ENCODE assay signal across 15 cellular contexts in the genomic region with DNA sequence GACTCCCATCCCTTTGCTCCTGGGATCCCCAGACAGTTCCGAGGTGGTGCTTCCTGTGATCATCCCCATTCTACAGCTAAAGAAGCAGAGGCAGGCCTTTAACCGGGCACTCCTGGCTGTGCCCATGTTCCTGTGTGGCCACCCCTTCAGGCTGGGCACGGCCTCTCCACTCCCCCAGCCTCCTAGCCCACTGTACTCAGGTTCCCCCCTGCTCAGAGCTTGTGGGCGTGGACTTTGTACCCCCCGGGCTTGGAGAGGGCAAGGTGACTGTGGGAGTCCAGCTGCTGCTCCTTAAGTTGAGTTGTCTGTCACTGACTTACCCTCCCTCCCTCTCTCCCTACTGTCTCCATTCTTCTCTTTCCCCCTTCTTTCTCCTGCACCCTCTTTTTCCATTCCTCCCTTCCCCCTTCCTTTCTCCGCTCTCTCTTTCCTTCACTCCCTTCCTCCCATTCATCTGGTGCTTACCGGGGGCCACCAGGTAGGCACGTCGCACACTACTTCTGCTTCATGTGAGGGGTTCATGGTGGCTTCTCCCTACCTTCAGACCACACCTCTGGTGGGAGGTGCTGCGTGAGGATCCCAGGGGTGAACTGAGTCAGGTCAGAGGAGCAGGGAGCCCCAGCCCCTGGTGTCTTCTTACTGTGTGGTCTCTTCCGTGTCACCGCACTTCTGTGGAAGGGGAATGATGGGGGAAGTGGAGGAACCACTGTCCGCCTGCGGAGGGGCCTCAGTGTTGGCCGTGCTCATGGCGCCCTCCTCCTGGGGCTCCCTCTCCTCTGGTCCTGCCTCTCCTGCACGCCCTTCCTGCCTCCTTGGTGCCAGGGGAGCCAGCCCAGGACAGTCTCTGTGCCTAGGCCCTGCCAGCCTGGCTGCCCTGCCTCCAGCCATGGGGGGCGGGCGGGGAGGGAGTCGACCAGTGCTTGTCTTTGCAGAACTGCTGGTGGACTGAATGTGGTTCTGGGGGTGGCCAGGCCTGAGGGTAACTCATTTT. TPM values are rescaled to one million over a fixed set of nuclear protein-coding genes. Genes with fewer than 3 reads are reported as not detected.
DNase-seq lines count a peak whose midpoint lies in the region; ATAC-seq and TF ChIP-seq lines count a peak whose summit lies in the region.
"Had no signal": no experiment of that assay in that cellular context is flagged by ENCODE, and none has a peak within 500 bp of the region (broad histone marks: within the 10 kb centered on the region; RNA-seq: fewer than 3 reads in every experiment).

No MANE protein-coding gene starts in this region.

- H3K27ac ChIP-seq in right cardiac atrium (ENCODE audit: low read length), result peak overlapping the region; percentile 28
- peak overlapping the region; percentile 34 for H3K27ac ChIP-seq in fibroblast of lung (ENCODE audit: insufficient read depth, low read length)

- H4K20me1 ChIP-seq in fibroblast of lung (ENCODE audit: control insufficient read depth, extremely low read depth, insufficient read depth, low read length), result no peaks in the 10 kb centered on the region

- peak overlapping the region; percentile 84 for H3K27ac Mint-ChIP-seq in osteocyte (ENCODE audit: unreplicated experiment)

- peaks cover 7% of the 10 kb centered on the region for H3K79me2 ChIP-seq in fibroblast of lung (ENCODE audit: control insufficient read depth, insufficient read depth, low read length)

- peaks cover 64% of the 10 kb centered on the region for H3K4me1 Mint-ChIP-seq in osteocyte (ENCODE audit: unreplicated experiment)

- peaks cover 1% of the 10 kb centered on the region for H3K36me3 Mint-ChIP-seq in osteocyte (ENCODE audit: unreplicated experiment)

- no peaks in the 10 kb centered on the region for H3K9me3 Mint-ChIP-seq in osteocyte (ENCODE audit: unreplicated experiment)
- H3K9me3 Mint-ChIP-seq: activated B cell treated with CpG ODN at 0.5 μM for 24 hours had no signal

- H3K9me3 ChIP-seq in right cardiac atrium (ENCODE audit: control insufficient read depth, low read length) (no peaks in the 10 kb centered on the region), fibroblast of lung (ENCODE audit: control insufficient read depth, insufficient read depth, low read depth, low read length) (no peaks in the 10 kb centered on the region)
- H3K9me3 ChIP-seq: HAP-1 had no signal

- no peak overlapping the region for H3K9ac ChIP-seq in fibroblast of lung (ENCODE audit: insufficient read depth, low read length)

- ATAC-seq in right cardiac atrium (peak; percentile 34 to 39), GM21447 (IDR thresholded peaks at IDR 0.05; ENCODE audit: unreplicated experiment) (no peak)

- intact Hi-C loops in right cardiac atrium (cut with DNase I), result no loop called here
- intact Hi-C loops in cardiac septum (cut with DNase I), result no loop called here

- no peak overlapping the region for H2AFZ ChIP-seq in fibroblast of lung (ENCODE audit: low read length)

- DNase-seq in right cardiac atrium, result peak in 1 of 3 donors; percentile 41
- no peak for DNase-seq in cardiac septum (ENCODE audit: low spot score)
- DNase-seq in fibroblast of lung (ENCODE audit: low read depth in 2 of 2), result no peak
- no peak for DNase-seq in osteocyte (ENCODE audit: extremely low spot score, unreplicated experiment)
- no peak for DNase-seq in OCI-M2 (lab: John Stamatoyannopoulos, UW; ENCODE audit: unreplicated experiment)
- DNase-seq in putamen (ENCODE audit: low spot score), result no peak
- no peak for DNase-seq in NCI-H146 treated with DMSO at 0.1 percent for 48 hours (lab: John Stamatoyannopoulos, UW; ENCODE audit: unreplicated experiment)
- DNase-seq: activated B cell treated with CpG ODN at 0.5 μM for 24 hours; activated naive CD4-positive, alpha-beta T cell treated with Interleukin-2 at 50 U/mL for 16 hours; Calu3; mammary epithelial cell; NCI-H1105; nucleus accumbens had no signal

- H3K4me3 ChIP-seq in right cardiac atrium (ENCODE audit: low read length) (no peak overlapping the region), fibroblast of lung (replicated peaks in 1 of 4; ENCODE audit: control extremely low read depth in 1 of 4, insufficient read depth in 1 of 4, low read depth in 3 of 4, low read length in 4 of 4) (no peak overlapping the region)
- H3K4me3 ChIP-seq: HAP-1 had no signal

- no peaks in the 10 kb centered on the region for H3K36me3 ChIP-seq in fibroblast of lung (ENCODE audit: control insufficient read depth, insufficient read depth, low read length)

- no peaks in the 10 kb centered on the region for H3K27me3 Mint-ChIP-seq in osteocyte (ENCODE audit: unreplicated experiment)
- H3K27me3 Mint-ChIP-seq: activated B cell treated with CpG ODN at 0.5 μM for 24 hours had no signal

- H3K27me3 ChIP-seq in right cardiac atrium (ENCODE audit: control insufficient read depth, insufficient read depth) (no peaks in the 10 kb centered on the region), fibroblast of lung (ENCODE audit: control insufficient read depth, insufficient read depth, low read length) (no peaks in the 10 kb centered on the region)

- H3K4me1 ChIP-seq in right cardiac atrium (ENCODE audit: control insufficient read depth, insufficient read depth, low read length), result peaks cover 20% of the 10 kb centered on the region
- peaks cover 7% of the 10 kb centered on the region for H3K4me1 ChIP-seq in fibroblast of lung (ENCODE audit: control insufficient read depth, extremely low read depth, insufficient read depth, low read length)

- no peak overlapping the region for H3K4me2 ChIP-seq in fibroblast of lung (ENCODE audit: extremely low read depth, insufficient read depth, low read length)

- no peak overlapping the region for H3K4me3 Mint-ChIP-seq in osteocyte (ENCODE audit: unreplicated experiment)
- H3K4me3 Mint-ChIP-seq: activated B cell treated with CpG ODN at 0.5 μM for 24 hours had no signal

- 85% methylated on average over 20 of the region's 20 CpGs for WGBS in right cardiac atrium

- no peak for TF ChIP-seq CTCF in fibroblast of lung (conservative IDR thresholded peaks at IDR 0.05 in 1 of 2, IDR thresholded peaks at IDR 0.05 in 1 of 2; ENCODE audit: low read depth in 1 of 2, low read length in 2 of 2)
- no peak for TF ChIP-seq CTCF in osteocyte (IDR thresholded peaks at IDR 0.05)

RNA-seq across cellular contexts. Expression of gene CMIP, which starts 29.7 kb away (rescaled TPM):
- total RNA-seq in right cardiac atrium (10 to 100 TPM; 15.8 to 29.0 (median 21.3) TPM), cardiac septum (19.8 TPM), fibroblast of lung (2.8 and 5.1 TPM in 2 replicates), osteocyte (29.8 and 38.0 TPM in 2 replicates)
- polyA plus RNA-seq in right cardiac atrium (9.0 TPM), fibroblast of lung (1.9 and 3.5 TPM in 2 replicates)
- polyA plus RNA-seq in fibroblast of lung (2012), result 9.2 and 12.4 TPM in 2 replicates
- 24.9 and 28.8 TPM in 2 replicates for polyA minus RNA-seq in fibroblast of lung (ENCODE audit: low replicate concordance)
